In genomic region chr3:49802719-49803463, GRCh38 we compare ENCODE assay signal across 8 cellular contexts. TPM values are rescaled to one million over a fixed set of nuclear protein-coding genes. Genes with fewer than 3 reads are reported as not detected.
A peak's percentile ranks its signal among the peaks of the same experiment; 100 is the strongest.
DNase-seq lines count a peak whose midpoint lies in the region; ATAC-seq and TF ChIP-seq lines count a peak whose summit lies in the region.

INKA1 (plus strand) TSS chr3:49803261; CDS start chr3:49803393, 132 bp downstream.

- DNase-seq in DND-41 (peak; percentile 85), KBM-7 (peak; percentile 88), RWPE2 (ENCODE audit: low spot score) (peak; percentile 84), activated gamma-delta T cell treated with Interleukin-2 at 50 U/mL for 16 hours (peak; percentile 89), foreskin keratinocyte (peak; percentile 55 to 80), stromal cell of bone marrow (ENCODE audit: low read depth) (peak; percentile 69)

- no peaks in the 10 kb centered on the region for H3K79me2 ChIP-seq in DND-41 (ENCODE audit: insufficient read depth, low read length)

- H3K4me1 ChIP-seq in DND-41 (ENCODE audit: insufficient read depth, low read length) (peaks cover 55% of the 10 kb centered on the region), RWPE2 (ENCODE audit: insufficient read depth, poor library complexity, severe bottlenecking) (peaks cover 16% of the 10 kb centered on the region), foreskin keratinocyte (peaks cover 14% of the 10 kb centered on the region), neuron (ENCODE audit: insufficient read depth, low read length) (peaks cover 27% of the 10 kb centered on the region)

- peaks cover 21% of the 10 kb centered on the region for H3K27me3 ChIP-seq in DND-41 (ENCODE audit: insufficient read depth, low read length, poor library complexity)
- no peaks in the 10 kb centered on the region for H3K27me3 ChIP-seq in RWPE2 (ENCODE audit: insufficient read depth, poor library complexity, severe bottlenecking)
- no peaks in the 10 kb centered on the region for H3K27me3 ChIP-seq in foreskin keratinocyte
- peaks cover 17% of the 10 kb centered on the region for H3K27me3 ChIP-seq in neuron (ENCODE audit: insufficient read depth, low read length)

- TF ChIP-seq CTCF in DND-41 (IDR thresholded peaks at IDR 0.05; ENCODE audit: borderline replicate concordance, extremely low read depth, low read length, poor library complexity, severe bottlenecking) (no peak), RWPE2 (IDR thresholded peaks at IDR 0.05; ENCODE audit: poor library complexity, severe bottlenecking) (peak; percentile 94), foreskin keratinocyte (conservative IDR thresholded peaks at IDR 0.05) (peak; percentile 97)

- in situ Hi-C loops in KBM-7 (cut with MboI; ENCODE audit: low pct_unique_long_range_greater_than_20kb, low sequenced_read_pairs) = no loop called here

- H3K9me3 ChIP-seq in DND-41 (ENCODE audit: insufficient read depth, low read length, severe bottlenecking) = no peaks in the 10 kb centered on the region
- H3K9me3 ChIP-seq in RWPE2 (ENCODE audit: severe bottlenecking) = no peaks in the 10 kb centered on the region
- no peaks in the 10 kb centered on the region for H3K9me3 ChIP-seq in neuron (ENCODE audit: low read length)

- H4K20me1 ChIP-seq in DND-41 (ENCODE audit: insufficient read depth, low read length) = peaks cover 18% of the 10 kb centered on the region

- peak; percentile 81 for ATAC-seq in DND-41 (ENCODE audit: insufficient read depth, low read depth)
- peak; percentile 55 for ATAC-seq in GM21576 (IDR thresholded peaks at IDR 0.05; ENCODE audit: unreplicated experiment)
- peak; percentile 67 for ATAC-seq in RWPE2 (ENCODE audit: low read depth)
- ATAC-seq in foreskin keratinocyte = peak; percentile 71

- peak within 1 kb of the TSS; percentile 35; the same call in 1 of the 2 replicates for H3K27ac ChIP-seq in DND-41 (ENCODE audit: low read length)
- H3K27ac ChIP-seq in RWPE2 (ENCODE audit: poor library complexity, severe bottlenecking) = peak within 1 kb of the TSS; percentile 71
- H3K27ac ChIP-seq in foreskin keratinocyte = peak within 1 kb of the TSS; percentile 40

- H3K36me3 ChIP-seq in DND-41 (ENCODE audit: insufficient read depth, low read length) (no peaks in the 10 kb centered on the region), RWPE2 (ENCODE audit: low read depth) (no peaks in the 10 kb centered on the region), neuron (ENCODE audit: insufficient read depth, low read length) (no peaks in the 10 kb centered on the region)

- peak within 1 kb of the TSS; percentile 100 for H3K4me2 ChIP-seq in DND-41 (ENCODE audit: insufficient read depth, low read length)

- peak within 1 kb of the TSS; percentile 100 for H2AFZ ChIP-seq in DND-41 (ENCODE audit: low read depth, low read length)
- peak within 1 kb of the TSS; percentile 60 for H2AFZ ChIP-seq in neuron (ENCODE audit: low read depth, low read length)

- peak within 1 kb of the TSS; percentile 40 to 98 for H3K4me3 ChIP-seq in DND-41 (ENCODE audit: low read depth in 1 of 2, low read length in 2 of 2)
- peak within 1 kb of the TSS; percentile 65 for H3K4me3 ChIP-seq in RWPE2 (ENCODE audit: severe bottlenecking)
- H3K4me3 ChIP-seq in neuron (ENCODE audit: low read length) = peak within 1 kb of the TSS; percentile 55

- peak within 1 kb of the TSS; percentile 59 for H3K9ac ChIP-seq in DND-41 (ENCODE audit: low read depth, low read length)

RNA-seq across cellular contexts. Expression of gene INKA1, which starts in this region (rescaled TPM):
- 18.2 and 20.1 TPM in 2 replicates for total RNA-seq in foreskin keratinocyte
- polyA plus RNA-seq in foreskin keratinocyte = 25.8 and 27.8 TPM in 2 replicates

Comparison
In these comparisons a context has a peak if more than half of its experiments do, and no peak if none do; other contexts are left out.
1. Peak in every context shown above with its lines: DNase-seq, ATAC-seq, H3K4me3 ChIP-seq and H3K27ac ChIP-seq.